ENCODE assay signal across 1 cellular context in genomic region chr16:57628008-57628781, GRCh38.
TF ChIP-seq lines count a peak whose summit lies in the region.

Gene ADGRG1, plus strand, starts transcription at chr16:57628630. Its CDS starts 21,658 bp downstream, at chr16:57650288.

TF ChIP-seq in HEK293, 187 proteins besides CTCF, POLR2A, EP300 and RAD21 (continued from another document):
- TF ChIP-seq, protein P1, sequence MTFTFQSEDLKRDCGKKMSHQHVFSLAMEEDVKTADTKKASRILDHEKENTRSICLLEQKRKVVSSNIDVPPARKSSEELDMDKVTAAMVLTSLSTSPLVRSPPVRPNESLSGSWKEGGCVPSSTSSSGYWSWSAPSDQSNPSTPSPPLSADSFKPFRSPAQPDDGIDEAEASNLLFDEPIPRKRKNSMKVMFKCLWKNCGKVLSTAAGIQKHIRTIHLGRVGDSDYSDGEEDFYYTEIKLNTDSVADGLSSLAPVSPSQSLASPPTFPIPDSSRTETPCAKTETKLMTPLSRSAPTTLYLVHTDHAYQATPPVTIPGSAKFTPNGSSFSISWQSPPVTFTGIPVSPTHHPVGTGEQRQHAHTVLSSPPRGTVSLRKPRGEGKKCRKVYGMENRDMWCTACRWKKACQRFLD (tag by site-specific recombination; IDR thresholded peaks at IDR 0.05), result no peak
- TF ChIP-seq ZNF174 (tag by site-specific recombination; IDR thresholded peaks at IDR 0.05) (no peak), HOXA7 (CRISPR knock-in tag; IDR thresholded peaks at IDR 0.05; ENCODE audit: borderline replicate concordance) (no peak), ZNF658 (tag by site-specific recombination; IDR thresholded peaks at IDR 0.05) (no peak), ZNF624 (tag by site-specific recombination; IDR thresholded peaks at IDR 0.05) (no peak), GLIS2 (tag by site-specific recombination; IDR thresholded peaks at IDR 0.05) (peak; percentile 81), ZNF354C (tag by site-specific recombination; IDR thresholded peaks at IDR 0.05; ENCODE audit: borderline replicate concordance, low read depth) (no peak), SP3 (tag by site-specific recombination; IDR thresholded peaks at IDR 0.05) (peak; percentile 35; the same call in 1 of the 2 replicates), ZNF664 (tag by site-specific recombination; IDR thresholded peaks at IDR 0.05) (no peak), ZNF433 (tag by site-specific recombination; IDR thresholded peaks at IDR 0.05; ENCODE audit: low read depth) (no peak), ZNF555 (tag by site-specific recombination; conservative IDR thresholded peaks at IDR 0.05) (no peak), ZFHX2 (tag by site-specific recombination; conservative IDR thresholded peaks at IDR 0.05) (no peak), ZNF776 (tag by site-specific recombination; IDR thresholded peaks at IDR 0.05; ENCODE audit: borderline replicate concordance) (no peak), ZNF302 (tag by site-specific recombination; IDR thresholded peaks at IDR 0.05; ENCODE audit: low read depth) (no peak), KLF16 (tag by site-specific recombination; IDR thresholded peaks at IDR 0.05) (peak; percentile 65; the same call in 1 of the 2 replicates), ZNF510 (tag by site-specific recombination; IDR thresholded peaks at IDR 0.05; ENCODE audit: insufficient replicate concordance) (no peak), ZNF677 (tag by site-specific recombination; IDR thresholded peaks at IDR 0.05) (no peak), ZNF639 (tag by site-specific recombination; IDR thresholded peaks at IDR 0.05) (no peak), YY2 (tag by site-specific recombination; IDR thresholded peaks at IDR 0.05) (no peak), ZNF580 (tag by site-specific recombination; IDR thresholded peaks at IDR 0.05) (no peak), ZNF837 (tag by site-specific recombination; IDR thresholded peaks at IDR 0.05) (no peak), ZNF184 (tag by site-specific recombination; IDR thresholded peaks at IDR 0.05) (no peak), SP2 (tag by site-specific recombination; IDR thresholded peaks at IDR 0.05) (peak; percentile 55), ZIC2 (tag by site-specific recombination; IDR thresholded peaks at IDR 0.05) (peak; percentile 81)
- TF ChIP-seq, protein P2, sequence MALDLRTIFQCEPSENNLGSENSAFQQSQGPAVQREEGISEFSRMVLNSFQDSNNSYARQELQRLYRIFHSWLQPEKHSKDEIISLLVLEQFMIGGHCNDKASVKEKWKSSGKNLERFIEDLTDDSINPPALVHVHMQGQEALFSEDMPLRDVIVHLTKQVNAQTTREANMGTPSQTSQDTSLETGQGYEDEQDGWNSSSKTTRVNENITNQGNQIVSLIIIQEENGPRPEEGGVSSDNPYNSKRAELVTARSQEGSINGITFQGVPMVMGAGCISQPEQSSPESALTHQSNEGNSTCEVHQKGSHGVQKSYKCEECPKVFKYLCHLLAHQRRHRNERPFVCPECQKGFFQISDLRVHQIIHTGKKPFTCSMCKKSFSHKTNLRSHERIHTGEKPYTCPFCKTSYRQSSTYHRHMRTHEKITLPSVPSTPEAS (tag by site-specific recombination; IDR thresholded peaks at IDR 0.05), result no peak
- TF ChIP-seq, protein P3, sequence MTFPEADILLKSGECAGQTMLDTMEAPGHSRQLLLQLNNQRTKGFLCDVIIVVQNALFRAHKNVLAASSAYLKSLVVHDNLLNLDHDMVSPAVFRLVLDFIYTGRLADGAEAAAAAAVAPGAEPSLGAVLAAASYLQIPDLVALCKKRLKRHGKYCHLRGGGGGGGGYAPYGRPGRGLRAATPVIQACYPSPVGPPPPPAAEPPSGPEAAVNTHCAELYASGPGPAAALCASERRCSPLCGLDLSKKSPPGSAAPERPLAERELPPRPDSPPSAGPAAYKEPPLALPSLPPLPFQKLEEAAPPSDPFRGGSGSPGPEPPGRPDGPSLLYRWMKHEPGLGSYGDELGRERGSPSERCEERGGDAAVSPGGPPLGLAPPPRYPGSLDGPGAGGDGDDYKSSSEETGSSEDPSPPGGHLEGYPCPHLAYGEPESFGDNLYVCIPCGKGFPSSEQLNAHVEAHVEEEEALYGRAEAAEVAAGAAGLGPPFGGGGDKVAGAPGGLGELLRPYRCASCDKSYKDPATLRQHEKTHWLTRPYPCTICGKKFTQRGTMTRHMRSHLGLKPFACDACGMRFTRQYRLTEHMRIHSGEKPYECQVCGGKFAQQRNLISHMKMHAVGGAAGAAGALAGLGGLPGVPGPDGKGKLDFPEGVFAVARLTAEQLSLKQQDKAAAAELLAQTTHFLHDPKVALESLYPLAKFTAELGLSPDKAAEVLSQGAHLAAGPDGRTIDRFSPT (tag by site-specific recombination; IDR thresholded peaks at IDR 0.05), result peak; percentile 58; the same call in 1 of the 2 replicates
